In genomic region chr1:117664314-117664713, GRCh38 we compare ENCODE assay signal across 1 cellular context.
TF ChIP-seq lines count a peak whose summit lies in the region.

No MANE protein-coding gene starts in this region.

TF ChIP-seq in GM12878, 131 proteins besides CTCF, POLR2A, EP300 and RAD21 (continued from another document and continues in another):
- peak; percentile 61; the same call in 1 of the 2 replicates for TF ChIP-seq PML (IDR thresholded peaks at IDR 0.05; ENCODE audit: low read length)
- peak; percentile 89 for TF ChIP-seq FOXM1 (IDR thresholded peaks at IDR 0.05; ENCODE audit: low read depth, low read length)
- peak; percentile 87 for TF ChIP-seq CBX5 (IDR thresholded peaks at IDR 0.05; ENCODE audit: low read depth)
- TF ChIP-seq RCOR1 (conservative IDR thresholded peaks at IDR 0.05; ENCODE audit: low read depth, low read length), result 0 out of 2 replicates have a peak, but pooled peaks have one; percentile 85
- TF ChIP-seq CHD2 (IDR thresholded peaks at IDR 0.05; ENCODE audit: borderline replicate concordance, low read depth, low read length), result peak; percentile 85; the same call in 1 of the 2 replicates
- peak in 1 of 2 experiments; percentile 75; a peak in 2 of 4 replicates for TF ChIP-seq ETV6 (conservative IDR thresholded peaks at IDR 0.05 in 1 of 2, IDR thresholded peaks at IDR 0.05 in 1 of 2; ENCODE audit: borderline replicate concordance in 1 of 2, low read depth in 1 of 2)
- peak; percentile 51 for TF ChIP-seq SMAD1 (IDR thresholded peaks at IDR 0.05; ENCODE audit: low read depth, partially characterized antibody)
- TF ChIP-seq ATF7 (IDR thresholded peaks at IDR 0.05; ENCODE audit: low read depth), result peak; percentile 96
- TF ChIP-seq KDM1A (IDR thresholded peaks at IDR 0.05; ENCODE audit: borderline replicate concordance), result no peak
- peak; percentile 86 for TF ChIP-seq EED (IDR thresholded peaks at IDR 0.05; ENCODE audit: low read depth)
- TF ChIP-seq, protein P1, sequence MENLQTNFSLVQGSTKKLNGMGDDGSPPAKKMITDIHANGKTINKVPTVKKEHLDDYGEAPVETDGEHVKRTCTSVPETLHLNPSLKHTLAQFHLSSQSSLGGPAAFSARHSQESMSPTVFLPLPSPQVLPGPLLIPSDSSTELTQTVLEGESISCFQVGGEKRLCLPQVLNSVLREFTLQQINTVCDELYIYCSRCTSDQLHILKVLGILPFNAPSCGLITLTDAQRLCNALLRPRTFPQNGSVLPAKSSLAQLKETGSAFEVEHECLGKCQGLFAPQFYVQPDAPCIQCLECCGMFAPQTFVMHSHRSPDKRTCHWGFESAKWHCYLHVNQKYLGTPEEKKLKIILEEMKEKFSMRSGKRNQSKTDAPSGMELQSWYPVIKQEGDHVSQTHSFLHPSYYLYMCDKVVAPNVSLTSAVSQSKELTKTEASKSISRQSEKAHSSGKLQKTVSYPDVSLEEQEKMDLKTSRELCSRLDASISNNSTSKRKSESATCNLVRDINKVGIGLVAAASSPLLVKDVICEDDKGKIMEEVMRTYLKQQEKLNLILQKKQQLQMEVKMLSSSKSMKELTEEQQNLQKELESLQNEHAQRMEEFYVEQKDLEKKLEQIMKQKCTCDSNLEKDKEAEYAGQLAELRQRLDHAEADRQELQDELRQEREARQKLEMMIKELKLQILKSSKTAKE (IDR thresholded peaks at IDR 0.05; ENCODE audit: low read depth, poor library complexity, severe bottlenecking), result peak; percentile 97
- 0 out of 2 replicates have a peak, but pooled peaks have one; percentile 67 for TF ChIP-seq JUND (IDR thresholded peaks at IDR 0.05; ENCODE audit: low read depth, low read length)
- peak; percentile 52 for TF ChIP-seq PKNOX1 (IDR thresholded peaks at IDR 0.05)
- TF ChIP-seq ZNF592 (IDR thresholded peaks at IDR 0.05), result peak; percentile 61; the same call in 1 of the 2 replicates
- TF ChIP-seq SPI1 (IDR thresholded peaks at IDR 0.05; ENCODE audit: borderline replicate concordance, insufficient read depth, low read depth, low read length), result peak; percentile 98
- peak; percentile 49; the same call in 1 of the 2 replicates for TF ChIP-seq NR2F1 (conservative IDR thresholded peaks at IDR 0.05)
- no peak for TF ChIP-seq FOS (IDR thresholded peaks at IDR 0.05; ENCODE audit: borderline replicate concordance, extremely low read depth, insufficient read length)
- peak; percentile 94 for TF ChIP-seq IRF4 (IDR thresholded peaks at IDR 0.05; ENCODE audit: low read depth, low read length)
- TF ChIP-seq MTA3 (IDR thresholded peaks at IDR 0.05; ENCODE audit: borderline replicate concordance, low read length), result peak; percentile 84; the same call in 1 of the 2 replicates
- no peak for TF ChIP-seq ZZZ3 (IDR thresholded peaks at IDR 0.05; ENCODE audit: control insufficient read depth, insufficient read length, low read depth)
- TF ChIP-seq IKZF2 (IDR thresholded peaks at IDR 0.05), result peak; percentile 93
- no peak for TF ChIP-seq ZNF384 (IDR thresholded peaks at IDR 0.05; ENCODE audit: borderline replicate concordance, low read depth, low read length)
- TF ChIP-seq EGR1 (IDR thresholded peaks at IDR 0.05; ENCODE audit: borderline replicate concordance in 1 of 2, low read depth in 2 of 2, low read length in 2 of 2), result no peak
- peak; percentile 98 for TF ChIP-seq CREB1 (IDR thresholded peaks at IDR 0.05; ENCODE audit: low read depth)
- peak; percentile 85 for TF ChIP-seq MEF2B (IDR thresholded peaks at IDR 0.05; ENCODE audit: partially characterized antibody, poor library complexity, severe bottlenecking)
- TF ChIP-seq, protein P2, sequence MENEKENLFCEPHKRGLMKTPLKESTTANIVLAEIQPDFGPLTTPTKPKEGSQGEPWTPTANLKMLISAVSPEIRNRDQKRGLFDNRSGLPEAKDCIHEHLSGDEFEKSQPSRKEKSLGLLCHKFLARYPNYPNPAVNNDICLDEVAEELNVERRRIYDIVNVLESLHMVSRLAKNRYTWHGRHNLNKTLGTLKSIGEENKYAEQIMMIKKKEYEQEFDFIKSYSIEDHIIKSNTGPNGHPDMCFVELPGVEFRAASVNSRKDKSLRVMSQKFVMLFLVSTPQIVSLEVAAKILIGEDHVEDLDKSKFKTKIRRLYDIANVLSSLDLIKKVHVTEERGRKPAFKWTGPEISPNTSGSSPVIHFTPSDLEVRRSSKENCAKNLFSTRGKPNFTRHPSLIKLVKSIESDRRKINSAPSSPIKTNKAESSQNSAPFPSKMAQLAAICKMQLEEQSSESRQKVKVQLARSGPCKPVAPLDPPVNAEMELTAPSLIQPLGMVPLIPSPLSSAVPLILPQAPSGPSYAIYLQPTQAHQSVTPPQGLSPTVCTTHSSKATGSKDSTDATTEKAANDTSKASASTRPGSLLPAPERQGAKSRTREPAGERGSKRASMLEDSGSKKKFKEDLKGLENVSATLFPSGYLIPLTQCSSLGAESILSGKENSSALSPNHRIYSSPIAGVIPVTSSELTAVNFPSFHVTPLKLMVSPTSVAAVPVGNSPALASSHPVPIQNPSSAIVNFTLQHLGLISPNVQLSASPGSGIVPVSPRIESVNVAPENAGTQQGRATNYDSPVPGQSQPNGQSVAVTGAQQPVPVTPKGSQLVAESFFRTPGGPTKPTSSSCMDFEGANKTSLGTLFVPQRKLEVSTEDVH (IDR thresholded peaks at IDR 0.05; ENCODE audit: low read depth, partially characterized antibody), result peak; percentile 76
- TF ChIP-seq DPF2 (IDR thresholded peaks at IDR 0.05), result peak; percentile 91
- TF ChIP-seq, protein P3, sequence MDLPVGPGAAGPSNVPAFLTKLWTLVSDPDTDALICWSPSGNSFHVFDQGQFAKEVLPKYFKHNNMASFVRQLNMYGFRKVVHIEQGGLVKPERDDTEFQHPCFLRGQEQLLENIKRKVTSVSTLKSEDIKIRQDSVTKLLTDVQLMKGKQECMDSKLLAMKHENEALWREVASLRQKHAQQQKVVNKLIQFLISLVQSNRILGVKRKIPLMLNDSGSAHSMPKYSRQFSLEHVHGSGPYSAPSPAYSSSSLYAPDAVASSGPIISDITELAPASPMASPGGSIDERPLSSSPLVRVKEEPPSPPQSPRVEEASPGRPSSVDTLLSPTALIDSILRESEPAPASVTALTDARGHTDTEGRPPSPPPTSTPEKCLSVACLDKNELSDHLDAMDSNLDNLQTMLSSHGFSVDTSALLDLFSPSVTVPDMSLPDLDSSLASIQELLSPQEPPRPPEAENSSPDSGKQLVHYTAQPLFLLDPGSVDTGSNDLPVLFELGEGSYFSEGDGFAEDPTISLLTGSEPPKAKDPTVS (IDR thresholded peaks at IDR 0.05; ENCODE audit: low read depth, low read length), result no peak
- peak; percentile 85; the same call in 1 of the 2 replicates for TF ChIP-seq NBN (IDR thresholded peaks at IDR 0.05)
- peak in 1 of 2 experiments; percentile 78; a peak in 1 of 4 replicates for TF ChIP-seq CEBPB (IDR thresholded peaks at IDR 0.05; ENCODE audit: borderline replicate concordance in 1 of 2, low read depth in 2 of 2, low read length in 2 of 2)
- TF ChIP-seq ZNF207 (IDR thresholded peaks at IDR 0.05; ENCODE audit: borderline replicate concordance), result no peak
- peak; percentile 56 for TF ChIP-seq RAD51 (IDR thresholded peaks at IDR 0.05)
- peak; percentile 55; the same call in 1 of the 2 replicates for TF ChIP-seq ZNF24 (IDR thresholded peaks at IDR 0.05)
- 0 out of 2 replicates have a peak, but pooled peaks have one; percentile 56 for TF ChIP-seq GABPA (IDR thresholded peaks at IDR 0.05; ENCODE audit: low read depth)
- peak; percentile 71; the same call in 1 of the 2 replicates for TF ChIP-seq MXI1 (IDR thresholded peaks at IDR 0.05; ENCODE audit: low read depth, low read length)
- TF ChIP-seq SP1 (IDR thresholded peaks at IDR 0.05; ENCODE audit: low read depth, low read length), result peak; percentile 70
- TF ChIP-seq KLF5 (IDR thresholded peaks at IDR 0.05; ENCODE audit: partially characterized antibody), result peak; percentile 89
- TF ChIP-seq BACH1 (IDR thresholded peaks at IDR 0.05; ENCODE audit: borderline replicate concordance), result peak; percentile 91; the same call in 1 of the 2 replicates
- no peak for TF ChIP-seq SUZ12 (IDR thresholded peaks at IDR 0.05; ENCODE audit: unreplicated experiment)
- peak; percentile 84 for TF ChIP-seq IKZF1 (conservative IDR thresholded peaks at IDR 0.05)
- peak; percentile 52; the same call in 1 of the 2 replicates for TF ChIP-seq TCF12 (IDR thresholded peaks at IDR 0.05; ENCODE audit: low read depth, low read length)
- TF ChIP-seq MTA2 (IDR thresholded peaks at IDR 0.05; ENCODE audit: low read depth), result peak; percentile 97
- TF ChIP-seq, protein P4, sequence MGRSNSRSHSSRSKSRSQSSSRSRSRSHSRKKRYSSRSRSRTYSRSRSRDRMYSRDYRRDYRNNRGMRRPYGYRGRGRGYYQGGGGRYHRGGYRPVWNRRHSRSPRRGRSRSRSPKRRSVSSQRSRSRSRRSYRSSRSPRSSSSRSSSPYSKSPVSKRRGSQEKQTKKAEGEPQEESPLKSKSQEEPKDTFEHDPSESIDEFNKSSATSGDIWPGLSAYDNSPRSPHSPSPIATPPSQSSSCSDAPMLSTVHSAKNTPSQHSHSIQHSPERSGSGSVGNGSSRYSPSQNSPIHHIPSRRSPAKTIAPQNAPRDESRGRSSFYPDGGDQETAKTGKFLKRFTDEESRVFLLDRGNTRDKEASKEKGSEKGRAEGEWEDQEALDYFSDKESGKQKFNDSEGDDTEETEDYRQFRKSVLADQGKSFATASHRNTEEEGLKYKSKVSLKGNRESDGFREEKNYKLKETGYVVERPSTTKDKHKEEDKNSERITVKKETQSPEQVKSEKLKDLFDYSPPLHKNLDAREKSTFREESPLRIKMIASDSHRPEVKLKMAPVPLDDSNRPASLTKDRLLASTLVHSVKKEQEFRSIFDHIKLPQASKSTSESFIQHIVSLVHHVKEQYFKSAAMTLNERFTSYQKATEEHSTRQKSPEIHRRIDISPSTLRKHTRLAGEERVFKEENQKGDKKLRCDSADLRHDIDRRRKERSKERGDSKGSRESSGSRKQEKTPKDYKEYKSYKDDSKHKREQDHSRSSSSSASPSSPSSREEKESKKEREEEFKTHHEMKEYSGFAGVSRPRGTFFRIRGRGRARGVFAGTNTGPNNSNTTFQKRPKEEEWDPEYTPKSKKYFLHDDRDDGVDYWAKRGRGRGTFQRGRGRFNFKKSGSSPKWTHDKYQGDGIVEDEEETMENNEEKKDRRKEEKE (IDR thresholded peaks at IDR 0.05), result no peak
- peak; percentile 82 for TF ChIP-seq JUNB (IDR thresholded peaks at IDR 0.05)
- peak; percentile 97 for TF ChIP-seq RUNX3 (IDR thresholded peaks at IDR 0.05; ENCODE audit: low read length)
- TF ChIP-seq SRF (IDR thresholded peaks at IDR 0.05; ENCODE audit: low read depth in 2 of 2, low read length in 2 of 2), result 0 out of 4 replicates have a peak, but pooled peaks of 1 of the 2 experiments have one; percentile 14
- TF ChIP-seq BHLHE40 (IDR thresholded peaks at IDR 0.05; ENCODE audit: borderline replicate concordance in 1 of 2, low read depth in 2 of 2, low read length in 1 of 2), result peak; percentile 79
- TF ChIP-seq, protein P5, sequence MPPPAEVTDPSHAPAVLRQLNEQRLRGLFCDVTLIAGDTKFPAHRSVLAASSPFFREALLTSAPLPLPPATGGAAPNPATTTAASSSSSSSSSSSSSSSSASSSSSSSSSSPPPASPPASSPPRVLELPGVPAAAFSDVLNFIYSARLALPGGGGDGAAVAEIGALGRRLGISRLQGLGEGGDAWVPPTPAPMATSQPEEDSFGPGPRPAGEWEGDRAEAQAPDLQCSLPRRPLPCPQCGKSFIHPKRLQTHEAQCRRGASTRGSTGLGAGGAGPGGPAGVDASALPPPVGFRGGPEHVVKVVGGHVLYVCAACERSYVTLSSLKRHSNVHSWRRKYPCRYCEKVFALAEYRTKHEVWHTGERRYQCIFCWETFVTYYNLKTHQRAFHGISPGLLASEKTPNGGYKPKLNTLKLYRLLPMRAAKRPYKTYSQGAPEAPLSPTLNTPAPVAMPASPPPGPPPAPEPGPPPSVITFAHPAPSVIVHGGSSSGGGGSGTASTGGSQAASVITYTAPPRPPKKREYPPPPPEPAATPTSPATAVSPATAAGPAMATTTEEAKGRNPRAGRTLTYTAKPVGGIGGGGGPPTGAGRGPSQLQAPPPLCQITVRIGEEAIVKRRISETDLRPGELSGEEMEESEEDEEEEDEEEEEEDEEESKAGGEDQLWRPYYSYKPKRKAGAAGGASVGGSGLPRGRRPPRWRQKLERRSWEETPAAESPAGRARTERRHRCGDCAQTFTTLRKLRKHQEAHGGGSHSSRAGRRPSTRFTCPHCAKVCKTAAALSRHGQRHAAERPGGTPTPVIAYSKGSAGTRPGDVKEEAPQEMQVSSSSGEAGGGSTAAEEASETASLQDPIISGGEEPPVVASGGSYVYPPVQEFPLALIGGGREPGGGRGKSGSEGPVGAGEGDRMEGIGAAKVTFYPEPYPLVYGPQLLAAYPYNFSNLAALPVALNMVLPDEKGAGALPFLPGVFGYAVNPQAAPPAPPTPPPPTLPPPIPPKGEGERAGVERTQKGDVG (CRISPR knock-in tag; IDR thresholded peaks at IDR 0.05), result no peak
- peak; percentile 94 for TF ChIP-seq NFIC (IDR thresholded peaks at IDR 0.05; ENCODE audit: low read depth, low read length)
